Comparison of ENCODE assay signal across 16 cellular contexts in genomic region chr20:52812231-52812847, GRCh38.
DNase-seq lines count a peak whose midpoint lies in the region; ATAC-seq and TF ChIP-seq lines count a peak whose summit lies in the region.
"Had no signal": no experiment of that assay in that cellular context is flagged by ENCODE, and none has a peak within 500 bp of the region (broad histone marks: within the 10 kb centered on the region; RNA-seq: fewer than 3 reads in every experiment).

No MANE protein-coding gene starts in this region.

- no peaks in the 10 kb centered on the region for H3K9me2 ChIP-seq in OCI-LY7 (ENCODE audit: insufficient read depth, low read length)

- BruUV-seq in OCI-LY7 (replicated peaks; lab: Mats Ljungman, UMichigan): no TSS peak

- TF ChIP-seq POLR2A in sigmoid colon (IDR thresholded peaks at IDR 0.05): no peak

- no peak for TF ChIP-seq EP300 in sigmoid colon (IDR thresholded peaks at IDR 0.05)

- no peak overlapping the region; the same call in 1 of the 2 replicates for H2AFZ ChIP-seq in OCI-LY7 (ENCODE audit: low read length)

- H4K20me1 ChIP-seq in OCI-LY7 (ENCODE audit: insufficient read depth, low read length): no peaks in the 10 kb centered on the region

- H3K4me2 ChIP-seq in OCI-LY7 (ENCODE audit: low read length): no peak overlapping the region

- DNase-seq in BE2C (peak; percentile 22), OCI-LY7 (ENCODE audit: low spot score) (peak; percentile 15), foreskin keratinocyte (no peak), ascending aorta (ENCODE audit: low spot score in 2 of 2) (no peak), sigmoid colon (no peak)
- DNase-seq: DMS79 treated with DMSO at 0.1 percent for 48 hours; hypothalamus; kidney glomerular epithelial cell; mesenchymal stem cell; NCI-H1092 treated with DMSO at 0.1 percent for 48 hours; NCI-H774; stimulated activated naive CD4-positive, alpha-beta T cell; tibial artery had no signal

- TF ChIP-seq CTCF in BE2C (IDR thresholded peaks at IDR 0.05; ENCODE audit: low read depth, low read length): peak; percentile 42
- peak; percentile 31; the same call in 2 of the 3 replicates for TF ChIP-seq CTCF in GM12872 (IDR thresholded peaks at IDR 0.05; ENCODE audit: insufficient read depth, low read depth, low read length)
- peak; percentile 48; the same call in 1 of the 2 replicates for TF ChIP-seq CTCF in OCI-LY7 (conservative IDR thresholded peaks at IDR 0.05; ENCODE audit: low read length)
- peak; percentile 22 for TF ChIP-seq CTCF in foreskin keratinocyte (conservative IDR thresholded peaks at IDR 0.05)
- no peak for TF ChIP-seq CTCF in ascending aorta (IDR thresholded peaks at IDR 0.05)
- no peak for TF ChIP-seq CTCF in sigmoid colon (IDR thresholded peaks at IDR 0.05)

- CTCF ChIA-PET in OCI-LY7 (lab: Charles Lee; ENCODE audit: unreplicated experiment): no interaction called here

- H3K4me3 ChIP-seq in BE2C (ENCODE audit: low read depth, low read length) (no peak overlapping the region), OCI-LY7 (ENCODE audit: low read depth, low read length, poor library complexity, severe bottlenecking) (no peak overlapping the region), ascending aorta (no peak overlapping the region), sigmoid colon (no peak overlapping the region)
- H3K4me3 ChIP-seq: tibial artery had no signal

- 85 to 91% methylated on average over 4 of the region's 4 CpGs for WGBS in sigmoid colon, 2 donors

- ATAC-seq in foreskin keratinocyte (peak; percentile 43), HG02571 (IDR thresholded peaks at IDR 0.05; ENCODE audit: unreplicated experiment) (no peak), GM18517 (IDR thresholded peaks at IDR 0.05; ENCODE audit: unreplicated experiment) (no peak)

- H3K79me2 ChIP-seq in OCI-LY7 (ENCODE audit: insufficient read depth, low read depth, low read length): no peaks in the 10 kb centered on the region

- intact Hi-C loops in OCI-LY7 (cut with micrococcal nuclease; ENCODE audit: unreplicated experiment): no loop called here
- intact Hi-C loops in ascending aorta (cut with DNase I): loop anchor here (10.0 kb wide), 1 partner anchor 62 kb away; no protein-coding TSS in a partner anchor
- intact Hi-C loops in sigmoid colon (cut with DNase I): no loop called here

- peaks cover 3% of the 10 kb centered on the region; the same call in 1 of the 2 replicates for H3K4me1 ChIP-seq in BE2C
- no peaks in the 10 kb centered on the region for H3K4me1 ChIP-seq in OCI-LY7 (ENCODE audit: insufficient read depth, low read length, poor library complexity, severe bottlenecking)
- no peaks in the 10 kb centered on the region for H3K4me1 ChIP-seq in foreskin keratinocyte
- no peaks in the 10 kb centered on the region for H3K4me1 ChIP-seq in ascending aorta
- no peaks in the 10 kb centered on the region for H3K4me1 ChIP-seq in sigmoid colon
- H3K4me1 ChIP-seq: tibial artery had no signal

- POLR2A ChIA-PET in OCI-LY7 (lab: Charles Lee): no interaction called here

- H3K9me3 ChIP-seq in BE2C: no peaks in the 10 kb centered on the region
- H3K9me3 ChIP-seq in OCI-LY7 (ENCODE audit: low read length): no peaks in the 10 kb centered on the region
- H3K9me3 ChIP-seq in ascending aorta: no peaks in the 10 kb centered on the region
- no peaks in the 10 kb centered on the region for H3K9me3 ChIP-seq in sigmoid colon
- H3K9me3 ChIP-seq: tibial artery had no signal

- H3K27me3 ChIP-seq in BE2C (no peaks in the 10 kb centered on the region), foreskin keratinocyte (no peaks in the 10 kb centered on the region), ascending aorta (no peaks in the 10 kb centered on the region), sigmoid colon (no peaks in the 10 kb centered on the region)
- H3K27me3 ChIP-seq: tibial artery had no signal

- no peaks in the 10 kb centered on the region for H3K36me3 ChIP-seq in BE2C
- H3K36me3 ChIP-seq in OCI-LY7 (ENCODE audit: insufficient read depth, low read length): no peaks in the 10 kb centered on the region
- no peaks in the 10 kb centered on the region for H3K36me3 ChIP-seq in ascending aorta
- H3K36me3 ChIP-seq in sigmoid colon: no peaks in the 10 kb centered on the region
- H3K36me3 ChIP-seq: tibial artery had no signal

- H3K27ac ChIP-seq in OCI-LY7 (ENCODE audit: low read depth, low read length, poor library complexity, severe bottlenecking) (no peak overlapping the region), foreskin keratinocyte (no peak overlapping the region), ascending aorta (no peak overlapping the region), sigmoid colon (no peak overlapping the region)
- H3K27ac ChIP-seq: tibial artery had no signal

Comparison
In these comparisons a context has a peak if more than half of its experiments do, and no peak if none do; other contexts are left out.
1. DNase-seq: peak in BE2C (single experiment) and OCI-LY7 (single experiment); none in foreskin keratinocyte (0 of 2), ascending aorta (0 of 2) and sigmoid colon (single experiment).
2. CTCF ChIP-seq: peak in BE2C (single experiment), GM12872 (single experiment), OCI-LY7 (single experiment) and foreskin keratinocyte (single experiment); none in ascending aorta (0 of 3) and sigmoid colon (0 of 4).